In the genomic region with DNA sequence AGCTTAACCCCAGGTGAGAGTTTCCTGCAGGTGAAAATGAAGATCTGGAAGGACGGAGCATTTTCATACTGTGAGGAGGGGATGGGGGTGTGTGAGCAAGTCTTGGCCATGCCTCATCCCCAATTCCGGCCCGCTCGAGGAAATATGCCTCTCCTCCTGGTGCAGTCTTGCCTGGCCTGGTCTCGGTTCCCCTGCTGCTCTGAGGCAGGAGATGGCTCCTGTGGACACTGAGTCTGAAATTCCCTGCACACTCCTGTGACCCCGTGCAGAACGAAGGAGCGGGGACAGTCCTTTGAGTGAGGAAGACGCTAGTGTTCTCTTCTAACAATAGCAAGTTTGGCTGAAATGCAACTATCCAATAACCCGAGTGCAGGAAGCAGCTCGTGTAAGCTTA, we compare ENCODE assay signal across 8 cellular contexts. TPM values are rescaled to one million over a fixed set of nuclear protein-coding genes. Genes with fewer than 3 reads are reported as not detected.
DNase-seq lines count a peak whose midpoint lies in the region; ATAC-seq and TF ChIP-seq lines count a peak whose summit lies in the region.

No MANE protein-coding gene starts in this region.

- H3K79me2 ChIP-seq in DOHH2 (ENCODE audit: control insufficient read depth, low read length) = peaks cover 44% of the 10 kb centered on the region

- H3K36me3 Mint-ChIP-seq in endodermal cell (ENCODE audit: low read depth) = peaks cover 5% of the 10 kb centered on the region

- H3K36me3 ChIP-seq in DOHH2 (ENCODE audit: control insufficient read depth, low read length) (peaks cover 25% of the 10 kb centered on the region), NT2/D1 (ENCODE audit: insufficient read depth, insufficient read length, low read length) (peaks cover 2% of the 10 kb centered on the region), endodermal cell (ENCODE audit: control insufficient read depth, insufficient read depth, low read length) (no peaks in the 10 kb centered on the region)

- no peaks in the 10 kb centered on the region; the same call in 1 of the 2 replicates for H3K9me3 ChIP-seq in DOHH2 (ENCODE audit: control insufficient read depth, insufficient read depth, low read length)
- H3K9me3 ChIP-seq in NT2/D1 (ENCODE audit: insufficient read depth, low read length) = no peaks in the 10 kb centered on the region
- no peaks in the 10 kb centered on the region for H3K9me3 ChIP-seq in endodermal cell (ENCODE audit: control insufficient read depth, low read length)

- H3K27me3 ChIP-seq in DOHH2 (ENCODE audit: control insufficient read depth, low read length) (no peaks in the 10 kb centered on the region), NT2/D1 (ENCODE audit: insufficient read depth, insufficient read length) (no peaks in the 10 kb centered on the region), endodermal cell (ENCODE audit: control insufficient read depth, insufficient read depth, low read length, poor library complexity, severe bottlenecking) (no peaks in the 10 kb centered on the region)

- peak overlapping the region; percentile 54 for H3K4me3 Mint-ChIP-seq in endodermal cell

- H3K4me1 Mint-ChIP-seq in endodermal cell = peaks cover 6% of the 10 kb centered on the region

- peak overlapping the region; percentile 99 for H3K4me3 ChIP-seq in DOHH2 (ENCODE audit: low read length)
- peak overlapping the region; percentile 8 for H3K4me3 ChIP-seq in NT2/D1 (ENCODE audit: insufficient read length, low read depth)
- H3K4me3 ChIP-seq in endodermal cell (ENCODE audit: low read length) = no peak overlapping the region
- H3K4me3 ChIP-seq in retinal pigment epithelial cell (ENCODE audit: low read length) = peak overlapping the region; percentile 62

- WGBS in endodermal cell (ENCODE audit: insufficient coverage in 1 of 2, insufficient read length in 1 of 2), 2 experiments = 88 to 89% methylated on average over 6 to 11 of the region's 11 CpGs

- peak overlapping the region; percentile 63; the same call in 1 of the 2 replicates for H3K27ac ChIP-seq in DOHH2 (ENCODE audit: low read depth, low read length)
- H3K27ac ChIP-seq in endodermal cell (ENCODE audit: low read depth, low read length) = no peak overlapping the region

- DNase-seq in NT2/D1 (ENCODE audit: low read depth, low spot score) (no peak), endodermal cell (no peak), retinal pigment epithelial cell (ENCODE audit: low read depth) (no peak), C1 segment of cervical spinal cord (lab: John Stamatoyannopoulos, UW) (no peak), SKM-1 (lab: John Stamatoyannopoulos, UW; ENCODE audit: unreplicated experiment) (no peak)

- no peak for TF ChIP-seq CTCF in DOHH2 (IDR thresholded peaks at IDR 0.05; ENCODE audit: low read depth, low read length, poor library complexity, severe bottlenecking)
- TF ChIP-seq CTCF in endodermal cell (conservative IDR thresholded peaks at IDR 0.05) = no peak
- no peak for TF ChIP-seq CTCF in retinal pigment epithelial cell (conservative IDR thresholded peaks at IDR 0.05; ENCODE audit: low read depth, low read length)

- peak overlapping the region; percentile 87 for H3K4me2 ChIP-seq in DOHH2 (ENCODE audit: low read length)

- no peak overlapping the region for H3K27ac Mint-ChIP-seq in endodermal cell

- H3K27me3 Mint-ChIP-seq in endodermal cell (ENCODE audit: insufficient read depth) = peaks cover 46% of the 10 kb centered on the region

- ATAC-seq in GM21786 (IDR thresholded peaks at IDR 0.05; ENCODE audit: unreplicated experiment) (no peak), GM18873 (IDR thresholded peaks at IDR 0.05; ENCODE audit: low FRiP score, unreplicated experiment) (no peak)

- peaks cover 73% of the 10 kb centered on the region for H3K9me3 Mint-ChIP-seq in endodermal cell

- H3K4me1 ChIP-seq in DOHH2 (ENCODE audit: control insufficient read depth, low read length) (peaks cover 22% of the 10 kb centered on the region), NT2/D1 (ENCODE audit: insufficient read depth, insufficient read length) (peaks cover 9% of the 10 kb centered on the region), endodermal cell (ENCODE audit: control insufficient read depth, insufficient read depth, low read length) (no peaks in the 10 kb centered on the region)

- no peak overlapping the region for H3K9ac ChIP-seq in NT2/D1 (ENCODE audit: insufficient read length, low read depth)
- H3K9ac ChIP-seq in endodermal cell (ENCODE audit: extremely low read depth, low read length, poor library complexity, severe bottlenecking) = no peak overlapping the region

- H3F3A ChIP-seq in DOHH2 (ENCODE audit: control insufficient read depth, insufficient read depth) = no peaks in the 10 kb centered on the region

- no peaks in the 10 kb centered on the region for H4K20me1 ChIP-seq in DOHH2 (ENCODE audit: control insufficient read depth, insufficient read depth, low read depth, low read length)

- no peaks in the 10 kb centered on the region for H3K9me2 ChIP-seq in DOHH2 (replicated peaks; ENCODE audit: control insufficient read depth, low read length)

RNA-seq across cellular contexts. Expression of a gene that starts 0.3 kb away (rescaled TPM):
- total RNA-seq in endodermal cell = 1 to 10 TPM in 1 of 2 donors, under 1 TPM in 1; 0.38 to 1.4 TPM
- 5.0 TPM for polyA plus RNA-seq in endodermal cell (2013, experiment 1 of 2)
- 4.6 TPM for polyA plus RNA-seq in endodermal cell (2013, experiment 2 of 2)

RNA-seq across cellular contexts. Expression of a gene that starts 34.1 kb away (rescaled TPM):
- 10 to 100 TPM; 11.2 to 14.0 TPM for total RNA-seq in endodermal cell
- polyA plus RNA-seq in endodermal cell (2013, experiment 1 of 2) = 7.9 TPM
- polyA plus RNA-seq in endodermal cell (2013, experiment 2 of 2) = 7.5 TPM

RNA-seq across cellular contexts. Expression of a gene that starts 39.4 kb away (rescaled TPM):
- 10 to 100 TPM; 24.6 to 28.8 TPM for total RNA-seq in endodermal cell
- 15.9 TPM for polyA plus RNA-seq in endodermal cell (2013, experiment 1 of 2)
- polyA plus RNA-seq in endodermal cell (2013, experiment 2 of 2) = 15.6 TPM

RNA-seq across cellular contexts. Expression of a gene that starts 49.9 kb away (rescaled TPM):
- 1 to 10 TPM in 1 of 2 donors, under 1 TPM in 1; 0.90 to 2.1 TPM for total RNA-seq in endodermal cell
- 3.9 TPM for polyA plus RNA-seq in endodermal cell (2013, experiment 1 of 2)
- polyA plus RNA-seq in endodermal cell (2013, experiment 2 of 2) = 5.0 TPM
